In genomic region chr19:46009530-46010510, GRCh38 we compare ENCODE assay signal across 9 cellular contexts. TPM values are rescaled to one million over a fixed set of nuclear protein-coding genes. Genes with fewer than 3 reads are reported as not detected.
DNase-seq lines count a peak whose midpoint lies in the region; ATAC-seq and TF ChIP-seq lines count a peak whose summit lies in the region.
"Had no signal": no experiment of that assay in that cellular context is flagged by ENCODE, and none has a peak within 500 bp of the region (broad histone marks: within the 10 kb centered on the region; RNA-seq: fewer than 3 reads in every experiment).

No MANE protein-coding gene starts in this region.

- H3K4me3 Mint-ChIP-seq in CD8-positive, alpha-beta T cell = no peak overlapping the region
- no peak overlapping the region for H3K4me3 Mint-ChIP-seq in activated T-cell treated with anti-CD3 and anti-CD28 coated beads, Interleukin-2, amount 50 U/mL, for 4 hours
- H3K4me3 Mint-ChIP-seq: IgD-negative memory B cell had no signal

- no peaks in the 10 kb centered on the region for H3K9me3 Mint-ChIP-seq in CD8-positive, alpha-beta T cell
- H3K9me3 Mint-ChIP-seq in activated T-cell treated with anti-CD3 and anti-CD28 coated beads, Interleukin-2, amount 50 U/mL, for 4 hours = no peaks in the 10 kb centered on the region
- H3K9me3 Mint-ChIP-seq: IgD-negative memory B cell had no signal

- H3K36me3 Mint-ChIP-seq in CD8-positive, alpha-beta T cell = peaks cover 48% of the 10 kb centered on the region
- H3K36me3 Mint-ChIP-seq in activated T-cell treated with anti-CD3 and anti-CD28 coated beads, Interleukin-2, amount 50 U/mL, for 4 hours (ENCODE audit: insufficient read depth) = peaks cover 16% of the 10 kb centered on the region

- peak; percentile 84 for ATAC-seq in CD8-positive, alpha-beta T cell
- ATAC-seq in activated T-cell treated with anti-CD3 and anti-CD28 coated beads, Interleukin-2, amount 50 U/mL, for 4 hours = peak; percentile 70 to 83
- ATAC-seq in GM21737 (IDR thresholded peaks at IDR 0.05; ENCODE audit: unreplicated experiment) = no peak

- H3K27ac Mint-ChIP-seq in CD8-positive, alpha-beta T cell = no peak overlapping the region

- no peaks in the 10 kb centered on the region for H3K4me1 ChIP-seq in CD8-positive, alpha-beta T cell (ENCODE audit: insufficient read depth, low read length)
- H3K4me1 ChIP-seq in neutrophil (ENCODE audit: control insufficient read depth in 1 of 2, insufficient read depth in 1 of 2, low read depth in 1 of 2, low read length in 1 of 2) (peaks cover 9 to 13% of the 10 kb centered on the region in 2 experiments), tibial artery (peaks cover 0 to 5% (median 4%) of the 10 kb centered on the region in 4 donors)

- no peaks in the 10 kb centered on the region for H3K27me3 ChIP-seq in CD8-positive, alpha-beta T cell (ENCODE audit: insufficient read depth, low read length)
- peaks cover 20% of the 10 kb centered on the region for H3K27me3 ChIP-seq in neutrophil
- H3K27me3 ChIP-seq in tibial artery = peaks cover 0 to under 1% of the 10 kb centered on the region in 2 donors

- no peaks in the 10 kb centered on the region for H3K36me3 ChIP-seq in CD8-positive, alpha-beta T cell (ENCODE audit: insufficient read depth, low read length)
- peaks cover 17% of the 10 kb centered on the region for H3K36me3 ChIP-seq in neutrophil
- peaks cover 11 to 27% (median 19%) of the 10 kb centered on the region in 3 donors for H3K36me3 ChIP-seq in tibial artery

- peak; percentile 19 to 80 (median 58) for DNase-seq in CD8-positive, alpha-beta T cell
- DNase-seq in HT-29 (ENCODE audit: low spot score) (peak; percentile 97), OCI-M2 (lab: John Stamatoyannopoulos, UW; ENCODE audit: unreplicated experiment) (peak; percentile 5), fibroblast of pulmonary artery (ENCODE audit: low read depth) (peak; percentile 82), tibial artery (peak in 1 of 2 donors; percentile 54)
- DNase-seq in activated T-cell treated with anti-CD3 and anti-CD28 coated beads, Interleukin-2, amount 50 U/mL, for 4 hours = peak; percentile 65

- H3K27me3 Mint-ChIP-seq in CD8-positive, alpha-beta T cell (ENCODE audit: low read depth) = peaks cover 8% of the 10 kb centered on the region
- peaks cover 5% of the 10 kb centered on the region for H3K27me3 Mint-ChIP-seq in activated T-cell treated with anti-CD3 and anti-CD28 coated beads, Interleukin-2, amount 50 U/mL, for 4 hours (ENCODE audit: low read depth)

- intact Hi-C loops in CD8-positive, alpha-beta T cell (cut with DNase I, micrococcal nuclease) = no loop called here
- intact Hi-C loops in tibial artery (cut with DNase I; ENCODE audit: low total_unique reads) = loop anchor here (10.0 kb wide), 1 partner anchor 125 kb away; the partner anchor contains the start of gene IRF2BP1

- peaks cover 5% of the 10 kb centered on the region for H3K4me1 Mint-ChIP-seq in CD8-positive, alpha-beta T cell (ENCODE audit: low read depth)
- peaks cover 5% of the 10 kb centered on the region for H3K4me1 Mint-ChIP-seq in activated T-cell treated with anti-CD3 and anti-CD28 coated beads, Interleukin-2, amount 50 U/mL, for 4 hours (ENCODE audit: low read depth)

- no peak overlapping the region for H3K27ac ChIP-seq in CD8-positive, alpha-beta T cell (ENCODE audit: low read depth, low read length)
- H3K27ac ChIP-seq in neutrophil = no peak overlapping the region
- no peak overlapping the region for H3K27ac ChIP-seq in tibial artery

- no peaks in the 10 kb centered on the region for H3K9me3 ChIP-seq in CD8-positive, alpha-beta T cell (ENCODE audit: low read length)
- no peaks in the 10 kb centered on the region for H3K9me3 ChIP-seq in neutrophil
- no peaks in the 10 kb centered on the region for H3K9me3 ChIP-seq in tibial artery

- TF ChIP-seq CTCF in CD8-positive, alpha-beta T cell (IDR thresholded peaks at IDR 0.05) = peak; percentile 76
- TF ChIP-seq CTCF in fibroblast of pulmonary artery (IDR thresholded peaks at IDR 0.05; ENCODE audit: low read length, missing control alignments) = peak; percentile 81
- peak; percentile 86 for TF ChIP-seq CTCF in neutrophil (IDR thresholded peaks at IDR 0.05)
- TF ChIP-seq CTCF in tibial artery (IDR thresholded peaks at IDR 0.05) = peak; percentile 59 to 82

- H3K4me3 ChIP-seq in CD8-positive, alpha-beta T cell (ENCODE audit: low read depth, low read length) = no peak overlapping the region
- no peak overlapping the region for H3K4me3 ChIP-seq in fibroblast of pulmonary artery (replicated peaks; ENCODE audit: low read depth, low read length)
- H3K4me3 ChIP-seq in neutrophil (ENCODE audit: low read depth in 1 of 2, low read length in 1 of 2) = no peak overlapping the region
- no peak overlapping the region for H3K4me3 ChIP-seq in tibial artery

- CTCF ChIA-PET in CD8-positive, alpha-beta T cell (lab: Charles Lee) = interaction anchor here (0.6 to 2.4 kb wide), 11 partner anchors 10 to 255 kb away, joined by 3 to 19 read pairs (median 3); partner anchors contain the start of genes CCDC61 and MYPOP

- POLR2A ChIA-PET in CD8-positive, alpha-beta T cell (lab: Charles Lee) = no interaction called here

RNA-seq across cellular contexts. Expression of gene PGLYRP1, which starts 13.0 kb away (rescaled TPM):
- total RNA-seq in CD8-positive, alpha-beta T cell = not detected
- not detected in 2 replicates for total RNA-seq in HT-29 (2014; rRNA removed; shearing (Covaris generic))
- not detected for total RNA-seq in activated T-cell treated with anti-CD3 and anti-CD28 coated beads, Interleukin-2, amount 50 U/mL, for 4 hours

RNA-seq across cellular contexts. Expression of gene CCDC61, which starts 14.6 kb away (rescaled TPM):
- total RNA-seq in CD8-positive, alpha-beta T cell = 1 to 10 TPM; 4.9 to 6.2 TPM
- 20.3 and 24.4 TPM in 2 replicates for total RNA-seq in HT-29 (2014; rRNA removed; shearing (Covaris generic))
- total RNA-seq in activated T-cell treated with anti-CD3 and anti-CD28 coated beads, Interleukin-2, amount 50 U/mL, for 4 hours = 10 to 100 TPM; 16.1 to 18.0 (median 18.0) TPM

RNA-seq across cellular contexts. Expression of gene IGFL4, which starts 31.0 kb away (rescaled TPM):
- not detected for total RNA-seq in CD8-positive, alpha-beta T cell
- total RNA-seq in HT-29 (2014; rRNA removed; shearing (Covaris generic)) = 4.2 and 6.8 TPM in 2 replicates
- total RNA-seq in activated T-cell treated with anti-CD3 and anti-CD28 coated beads, Interleukin-2, amount 50 U/mL, for 4 hours = not detected

RNA-seq across cellular contexts. Expression of gene NOVA2, which starts 36.2 kb away (rescaled TPM):
- not detected for total RNA-seq in CD8-positive, alpha-beta T cell
- not detected in 2 replicates for total RNA-seq in HT-29 (2014; rRNA removed; shearing (Covaris generic))
- not detected for total RNA-seq in activated T-cell treated with anti-CD3 and anti-CD28 coated beads, Interleukin-2, amount 50 U/mL, for 4 hours
